In the genomic region with DNA sequence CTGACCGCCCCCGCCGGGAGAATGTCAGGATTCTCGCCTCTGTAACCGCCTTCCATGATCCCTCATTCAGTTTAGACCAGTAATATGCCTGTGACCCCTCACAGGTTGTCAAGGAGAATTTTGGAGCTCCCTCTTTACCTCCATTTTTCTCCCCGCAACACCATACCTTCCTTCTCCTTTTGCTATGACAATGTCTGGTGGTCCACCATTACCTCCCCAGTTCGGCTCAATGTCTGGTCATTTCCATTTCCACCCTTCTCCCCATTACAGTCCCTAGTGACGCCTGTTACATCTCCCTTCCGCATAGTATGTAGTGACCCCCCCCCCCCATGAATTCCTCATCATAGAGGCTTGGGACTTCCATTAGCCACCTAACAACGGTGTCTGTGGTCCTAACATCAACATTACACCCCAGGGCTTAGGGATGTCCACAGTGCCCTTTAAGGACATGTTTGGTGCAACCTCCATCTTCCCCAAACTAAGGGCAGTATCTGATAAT, we compare ENCODE assay signal across 8 cellular contexts. TPM values are rescaled to one million over a fixed set of nuclear protein-coding genes. Genes with fewer than 3 reads are reported as not detected.
DNase-seq lines count a peak whose midpoint lies in the region; ATAC-seq, FAIRE-seq and TF ChIP-seq lines count a peak whose summit lies in the region.

No MANE protein-coding gene starts in this region.

- in situ Hi-C loops in K562 (cut with MboI): loop anchor here (5.0 kb wide), 1 partner anchor 161 kb away; no protein-coding TSS in a partner anchor

- no peak for FAIRE-seq in K562 (lab: Jason Lieb, UNC)
- no peak for FAIRE-seq in HTR-8/SVneo (lab: Jason Lieb, UNC)

- H3K27me3 Mint-ChIP-seq in activated naive CD4-positive, alpha-beta T cell treated with anti-CD3 and anti-CD28 coated beads, Interleukin-2, amount 50 U/mL, for 24 hours: no peaks in the 10 kb centered on the region
- H3K27me3 Mint-ChIP-seq in type B pancreatic cell: no peaks in the 10 kb centered on the region

- peak; percentile 60; the same call in 1 of the 2 replicates for TF ChIP-seq POLR2A in K562 (conservative IDR thresholded peaks at IDR 0.05)

- no TSS peak for BruUV-seq in K562 (replicated peaks; lab: Mats Ljungman, UMichigan)

- H3K4me3 Mint-ChIP-seq in activated naive CD4-positive, alpha-beta T cell treated with anti-CD3 and anti-CD28 coated beads, Interleukin-2, amount 50 U/mL, for 24 hours: peak overlapping the region; percentile 96
- peak overlapping the region; percentile 97 for H3K4me3 Mint-ChIP-seq in type B pancreatic cell

- peak overlapping the region; percentile 98 for H3K4me2 ChIP-seq in K562 (ENCODE audit: insufficient read depth, low read length)

- H3K9me3 Mint-ChIP-seq in activated naive CD4-positive, alpha-beta T cell treated with anti-CD3 and anti-CD28 coated beads, Interleukin-2, amount 50 U/mL, for 24 hours: no peaks in the 10 kb centered on the region
- H3K9me3 Mint-ChIP-seq in type B pancreatic cell: no peaks in the 10 kb centered on the region

- H3K79me2 ChIP-seq in K562 (ENCODE audit: control insufficient read depth, insufficient read depth, low read length): peaks cover 35% of the 10 kb centered on the region

- CTCF ChIA-PET in K562 (lab: Yijun Ruan, JAX; ENCODE audit: low intra/inter-chr PET ratio): no interaction called here

- H3K4me1 Mint-ChIP-seq in activated naive CD4-positive, alpha-beta T cell treated with anti-CD3 and anti-CD28 coated beads, Interleukin-2, amount 50 U/mL, for 24 hours: peaks cover 35% of the 10 kb centered on the region
- peaks cover 17% of the 10 kb centered on the region for H3K4me1 Mint-ChIP-seq in type B pancreatic cell (ENCODE audit: unreplicated experiment)

- no peak for DNase-seq in activated naive CD4-positive, alpha-beta T cell treated with anti-CD3 and anti-CD28 coated beads, Interleukin-2, amount 50 U/mL, for 16 hours
- no peak for DNase-seq in K562 (ENCODE audit: extremely low read depth in 1 of 4, low spot score in 3 of 4)
- no peak for DNase-seq in lung (ENCODE audit: low spot score)
- no peak for DNase-seq in type B pancreatic cell (ENCODE audit: extremely low spot score, unreplicated experiment)
- DNase-seq in OCI-M1 (lab: John Stamatoyannopoulos, UW): no peak
- DNase-seq in HTR-8/SVneo (ENCODE audit: insufficient read length, low spot score): no peak

- 0 out of 2 replicates have a peak, but pooled peaks cover 3% of the 10 kb centered on the region for H4K20me1 ChIP-seq in K562 (replicated peaks; ENCODE audit: control insufficient read depth, insufficient read depth, low read length)

- POLR2A ChIA-PET in K562 (lab: Yijun Ruan, JAX): interaction anchor here (0.7 to 1.0 kb wide), 4 partner anchors 9 to 417 kb away, joined by 3 to 4 read pairs (median 3); a partner anchor contains a TSS

- intact Hi-C loops in K562 (cut with micrococcal nuclease): loop anchor here (1.0 to 5.0 kb wide), 7 partner anchors 20 to 466 kb away; a partner anchor contains a TSS

- TF ChIP-seq RAD21 in K562 (CRISPR knock-in tag; conservative IDR thresholded peaks at IDR 0.05 in 1 of 2, IDR thresholded peaks at IDR 0.05 in 1 of 2): no peak

- no peak for TF ChIP-seq EP300 in K562 (IDR thresholded peaks at IDR 0.05; ENCODE audit: low read length)

- H3K4me3 ChIP-seq in K562 (peak overlapping the region; percentile 56), lung (peak overlapping the region; percentile 49)

- H3K27ac ChIP-seq in K562 (ENCODE audit: extremely low read depth, low read depth, low read length) (peak overlapping the region; percentile 88), lung (ENCODE audit: low read depth in 1 of 2, low read length in 1 of 2) (peak overlapping the region; percentile 5 to 77)

- peak overlapping the region; percentile 92 for H2AFZ ChIP-seq in K562 (ENCODE audit: low read depth, low read length)

- peak overlapping the region; percentile 99 for H3K27ac Mint-ChIP-seq in activated naive CD4-positive, alpha-beta T cell treated with anti-CD3 and anti-CD28 coated beads, Interleukin-2, amount 50 U/mL, for 24 hours
- peak overlapping the region; percentile 99 for H3K27ac Mint-ChIP-seq in type B pancreatic cell

- peak overlapping the region; percentile 92 to 95; a peak in 3 of 4 replicates for H3K9ac ChIP-seq in K562 (ENCODE audit: insufficient read depth in 1 of 2, low read depth in 2 of 2, low read length in 2 of 2)

- TF ChIP-seq CTCF in K562 (IDR thresholded peaks at IDR 0.05 in 2 of 3, conservative IDR thresholded peaks at IDR 0.05 in 1 of 3; ENCODE audit: insufficient read depth in 2 of 3, low read depth in 1 of 3, low read length in 3 of 3) (no peak), lung (IDR thresholded peaks at IDR 0.05; ENCODE audit: control extremely low read depth, extremely low read depth) (no peak), type B pancreatic cell (conservative IDR thresholded peaks at IDR 0.05) (no peak)

- H3K36me3 ChIP-seq in K562 (ENCODE audit: control insufficient read depth, insufficient read depth, low read length): peaks cover 38% of the 10 kb centered on the region
- H3K36me3 ChIP-seq in lung (ENCODE audit: control insufficient read depth in 2 of 2, insufficient read depth in 2 of 2, low read length in 2 of 2): peaks cover 0 to 10% of the 10 kb centered on the region in 2 donors

- peaks cover 10 to 25% of the 10 kb centered on the region in 2 experiments for H3K4me1 ChIP-seq in K562 (replicated peaks in 1 of 2; ENCODE audit: control insufficient read depth in 2 of 2, insufficient read depth in 2 of 2, low read length in 2 of 2)
- peaks cover 0 to 3% of the 10 kb centered on the region in 2 donors for H3K4me1 ChIP-seq in lung (ENCODE audit: control insufficient read depth in 2 of 2, insufficient read depth in 2 of 2, low read length in 2 of 2)

- H3K27me3 ChIP-seq in K562 (ENCODE audit: control insufficient read depth in 2 of 2, insufficient read depth in 2 of 2, low read length in 2 of 2) (no peaks in the 10 kb centered on the region), lung (ENCODE audit: control insufficient read depth, insufficient read depth) (no peaks in the 10 kb centered on the region)

- peaks cover 9% of the 10 kb centered on the region for H3K36me3 Mint-ChIP-seq in activated naive CD4-positive, alpha-beta T cell treated with anti-CD3 and anti-CD28 coated beads, Interleukin-2, amount 50 U/mL, for 24 hours
- H3K36me3 Mint-ChIP-seq in type B pancreatic cell: peaks cover 10% of the 10 kb centered on the region

- no peaks in the 10 kb centered on the region for H3K9me1 ChIP-seq in K562 (ENCODE audit: control insufficient read depth, insufficient read depth, low read length)

- H3K9me3 ChIP-seq in K562 (replicated peaks; ENCODE audit: control insufficient read depth, insufficient read depth, low read depth, low read length) (no peaks in the 10 kb centered on the region), lung (ENCODE audit: control insufficient read depth in 2 of 2, insufficient read depth in 1 of 2, low read length in 1 of 2) (no peaks in the 10 kb centered on the region)

- ATAC-seq in K562: peak; percentile 2; the same call in 2 of the 3 replicates
- no peak for ATAC-seq in lung (ENCODE audit: insufficient read depth, low FRiP score)
- no peak for ATAC-seq in GM21526 (IDR thresholded peaks at IDR 0.05; ENCODE audit: low FRiP score, unreplicated experiment)

- WGBS in K562 (ENCODE audit: insufficient coverage, low coverage, missing lambda C conversion rate): 0% methylated on average over 8 of the region's 10 CpGs
- WGBS in lung, 2 donors: 12 to 31% methylated on average over 8 to 10 of the region's 10 CpGs

RNA-seq across cellular contexts. Expression of a gene that starts 0.7 kb away (rescaled TPM):
- 73.6 and 169 TPM in 2 replicates for total RNA-seq in K562 (2011; cell fraction: chromatin; rRNA removed; ENCODE audit: low replicate concordance)
- total RNA-seq in K562 (2011; cell fraction: nucleolus; rRNA removed): 112 and 121 TPM in 2 replicates
- total RNA-seq in K562 (2011; cell fraction: nucleoplasm; rRNA removed): 88.2 and 117 TPM in 2 replicates
- total RNA-seq in K562 (2014; rRNA removed) (22.2 and 24.5 TPM in 2 replicates), K562 (2014; rRNA removed; fragmentation: Illumina TruSeq; extraction: Trizol) (21.4 and 22.1 TPM in 2 replicates), K562 (2015; rRNA removed; fragmentation: Illumina TruSeq; extraction: Trizol) (26.1 and 29.4 TPM in 2 replicates), K562 (2021) (67.7 and 70.0 TPM in 2 replicates), lung (10 to 100 TPM; 32.6 to 85.9 TPM), type B pancreatic cell (ENCODE audit: low replicate concordance) (56.2 and 60.7 TPM in 2 replicates)
- polyA plus RNA-seq in K562 (2011; rRNA removed) (43.0 and 57.6 TPM in 2 replicates), K562 (2014; fragmentation: Illumina TruSeq; extraction: Trizol) (48.1 and 60.1 TPM in 2 replicates), K562 (2014; fragmentation: Nextera tagmentation; extraction: Ambion mirVana) (1 to 10 TPM; 5.5 to 8.8 TPM), K562 (2014; rRNA removed) (38.6 and 42.0 TPM in 2 replicates), lung (10 to 100 TPM; 45.3 to 48.6 TPM)
- polyA plus RNA-seq in K562 (2011; cell fraction: cytosol; rRNA removed): 38.6 and 60.5 TPM in 2 replicates
- 132 and 195 TPM in 2 replicates for polyA plus RNA-seq in K562 (2011; cell fraction: nucleus; rRNA removed)
- polyA plus RNA-seq in K562 (2012): 46.8 and 58.0 TPM in 2 replicates
- 50.5 and 58.7 TPM in 2 replicates for polyA minus RNA-seq in K562 (2011; rRNA and poly(A)+ RNA removed)
- 33.5 and 38.0 TPM in 2 replicates for polyA minus RNA-seq in K562 (2011; cell fraction: cytosol; rRNA and poly(A)+ RNA removed)
- polyA minus RNA-seq in K562 (2011; cell fraction: nucleus; rRNA and poly(A)+ RNA removed): 54.1 and 55.8 TPM in 2 replicates

RNA-seq across cellular contexts. Expression of a gene that starts 20.5 kb away (rescaled TPM):
- 280 and 965 TPM in 2 replicates for total RNA-seq in K562 (2011; cell fraction: chromatin; rRNA removed; ENCODE audit: low replicate concordance)
- total RNA-seq in K562 (2011; cell fraction: nucleolus; rRNA removed): 1,302 and 2,067 TPM in 2 replicates
- total RNA-seq in K562 (2011; cell fraction: nucleoplasm; rRNA removed): 1,014 and 1,106 TPM in 2 replicates
- total RNA-seq in K562 (2014; rRNA removed): 203 and 272 TPM in 2 replicates
- 107 and 115 TPM in 2 replicates for total RNA-seq in K562 (2014; rRNA removed; fragmentation: Illumina TruSeq; extraction: Trizol)
- 187 and 190 TPM in 2 replicates for total RNA-seq in K562 (2015; rRNA removed; fragmentation: Illumina TruSeq; extraction: Trizol)
- 264 and 292 TPM in 2 replicates for total RNA-seq in K562 (2021)
- 436 and 513 TPM in 2 replicates for polyA plus RNA-seq in K562 (2011; rRNA removed)
- 819 and 2,428 TPM in 2 replicates for polyA plus RNA-seq in K562 (2011; cell fraction: cytosol; rRNA removed)
- 230 and 506 TPM in 2 replicates for polyA plus RNA-seq in K562 (2011; cell fraction: nucleus; rRNA removed)
- polyA plus RNA-seq in K562 (2012): 447 and 511 TPM in 2 replicates
- polyA plus RNA-seq in K562 (2014; fragmentation: Illumina TruSeq; extraction: Trizol): 273 and 317 TPM in 2 replicates
- 100 to 1,000 TPM; 530 to 699 TPM for polyA plus RNA-seq in K562 (2014; fragmentation: Nextera tagmentation; extraction: Ambion mirVana)
- polyA plus RNA-seq in K562 (2014; rRNA removed): 167 and 174 TPM in 2 replicates
- 359 and 800 TPM in 2 replicates for polyA minus RNA-seq in K562 (2011; rRNA and poly(A)+ RNA removed)
- polyA minus RNA-seq in K562 (2011; cell fraction: cytosol; rRNA and poly(A)+ RNA removed): 495 and 903 TPM in 2 replicates
- polyA minus RNA-seq in K562 (2011; cell fraction: nucleus; rRNA and poly(A)+ RNA removed): 104 and 113 TPM in 2 replicates
- 1,000 to 10,000 TPM in 1 of 2 donors, 10 to 100 TPM in 1; 65.3 to 1,983 TPM for total RNA-seq in lung
- 1,000 to 10,000 TPM; 1,299 to 2,202 TPM for polyA plus RNA-seq in lung
- total RNA-seq in type B pancreatic cell (ENCODE audit: low replicate concordance): 31.8 and 95.4 TPM in 2 replicates

RNA-seq across cellular contexts. Expression of a gene that starts 58.0 kb away (rescaled TPM):
- total RNA-seq in K562 (2011; cell fraction: chromatin; rRNA removed; ENCODE audit: low replicate concordance): 0.88 and 1.1 TPM in 2 replicates
- 0.26 TPM in 1 of 2 replicates, not detected in the other for total RNA-seq in K562 (2011; cell fraction: nucleolus; rRNA removed)
- total RNA-seq in K562 (2011; cell fraction: nucleoplasm; rRNA removed): 0.66 TPM in 1 of 2 replicates, not detected in the other
- total RNA-seq in K562 (2014; rRNA removed) (0.18 TPM in 1 of 2 replicates, not detected in the other), K562 (2014; rRNA removed; fragmentation: Illumina TruSeq; extraction: Trizol) (0.10 and 0.15 TPM in 2 replicates), K562 (2015; rRNA removed; fragmentation: Illumina TruSeq; extraction: Trizol) (not detected in 2 replicates), K562 (2021) (0.24 and 0.38 TPM in 2 replicates), lung (1 to 10 TPM in 1 of 2 donors, under 1 TPM in 1; 0.11 to 1.3 TPM), type B pancreatic cell (ENCODE audit: low replicate concordance) (3.7 and 4.2 TPM in 2 replicates)
- polyA plus RNA-seq in K562 (2011; rRNA removed) (0.01 and 0.12 TPM in 2 replicates), K562 (2014; fragmentation: Illumina TruSeq; extraction: Trizol) (0.14 and 0.28 TPM in 2 replicates), K562 (2014; fragmentation: Nextera tagmentation; extraction: Ambion mirVana) (under 1 TPM in 1 of 2 experiments, not detected in 1; 0.07 TPM), K562 (2014; rRNA removed) (0.24 TPM in 1 of 2 replicates, not detected in the other), lung (1 to 10 TPM; 1.4 to 4.5 TPM)
- 0.10 and 0.15 TPM in 2 replicates for polyA plus RNA-seq in K562 (2011; cell fraction: cytosol; rRNA removed)
- 0.18 and 0.42 TPM in 2 replicates for polyA plus RNA-seq in K562 (2011; cell fraction: nucleus; rRNA removed)
- 0.30 and 0.66 TPM in 2 replicates for polyA plus RNA-seq in K562 (2012)
- 0.09 and 1.2 TPM in 2 replicates for polyA minus RNA-seq in K562 (2011; rRNA and poly(A)+ RNA removed)
- 0.36 and 1.2 TPM in 2 replicates for polyA minus RNA-seq in K562 (2011; cell fraction: cytosol; rRNA and poly(A)+ RNA removed)
- polyA minus RNA-seq in K562 (2011; cell fraction: nucleus; rRNA and poly(A)+ RNA removed): 0.13 and 0.22 TPM in 2 replicates
